8 cellular contexts compared by ENCODE assay signal in genomic region chr1:45001011-45001481, GRCh38. TPM values are rescaled to one million over a fixed set of nuclear protein-coding genes. Genes with fewer than 3 reads are reported as not detected.
DNase-seq lines count a peak whose midpoint lies in the region; ATAC-seq, FAIRE-seq and TF ChIP-seq lines count a peak whose summit lies in the region.

No MANE protein-coding gene starts in this region.

- TF ChIP-seq EP300 in gastroesophageal sphincter (IDR thresholded peaks at IDR 0.05), result no peak

- CTCF ChIA-PET in T-cell (lab: Charles Lee), result no interaction called here

- FAIRE-seq in small intestine (lab: Jason Lieb, UNC) (no peak), RCC 7860 (lab: Jason Lieb, UNC) (no peak)

- H3K4me3 ChIP-seq in gastroesophageal sphincter, result no peak overlapping the region
- H3K4me3 ChIP-seq in small intestine (ENCODE audit: low read depth in 1 of 2, low read length in 2 of 2), result no peak overlapping the region

- 50 to 67% methylated on average over 2 of the region's 7 CpGs for WGBS in gastroesophageal sphincter (ENCODE audit: low coverage in 1 of 2), 2 donors
- WGBS in small intestine, 3 donors, result 62 to 67% (median 67%) methylated on average over 7 of the region's 7 CpGs

- POLR2A ChIA-PET in T-cell (lab: Charles Lee), result no interaction called here

- no peak for TF ChIP-seq POLR2A in gastroesophageal sphincter (IDR thresholded peaks at IDR 0.05)

- H3K4me3 Mint-ChIP-seq in T-helper 1 cell treated with Interleukin-12 subunit alpha and Interleukin-12 subunit beta and Interleukin-4 antibody, amounts not matched to agents 30 μg/mL and 1 μg/mL, for 36 hours, result no peak overlapping the region
- H3K4me3 Mint-ChIP-seq in T-cell, result no peak overlapping the region

- DNase-seq in T-helper 1 cell (no peak), T-cell (no peak), small intestine (peak; percentile 32), DMS79 (lab: John Stamatoyannopoulos, UW) (no peak), DMS53 (lab: John Stamatoyannopoulos, UW) (no peak), RCC 7860 (ENCODE audit: low spot score) (no peak)

- H3K27ac Mint-ChIP-seq in T-helper 1 cell treated with Interleukin-12 subunit alpha and Interleukin-12 subunit beta and Interleukin-4 antibody, amounts not matched to agents 30 μg/mL and 1 μg/mL, for 36 hours, result peak overlapping the region; percentile 1
- H3K27ac Mint-ChIP-seq in T-cell, result peak overlapping the region; percentile 13 to 37

- H3K36me3 ChIP-seq in gastroesophageal sphincter (peaks cover 0 to 46% of the 10 kb centered on the region in 2 donors), small intestine (ENCODE audit: control insufficient read depth in 2 of 2, insufficient read depth in 2 of 2, low read length in 2 of 2) (peaks cover 22 to 35% of the 10 kb centered on the region in 2 donors)

- H3K27me3 ChIP-seq in gastroesophageal sphincter, result no peaks in the 10 kb centered on the region
- H3K27me3 ChIP-seq in small intestine (ENCODE audit: control insufficient read depth in 2 of 2, insufficient read depth in 2 of 2, low read length in 2 of 2), result no peaks in the 10 kb centered on the region

- H3K4me1 ChIP-seq in gastroesophageal sphincter (no peaks in the 10 kb centered on the region), small intestine (ENCODE audit: control insufficient read depth in 2 of 2, insufficient read depth in 1 of 2, low read depth in 1 of 2, low read length in 1 of 2) (no peaks in the 10 kb centered on the region)

- H3K4me1 Mint-ChIP-seq in T-helper 1 cell treated with Interleukin-12 subunit alpha and Interleukin-12 subunit beta and Interleukin-4 antibody, amounts not matched to agents 30 μg/mL and 1 μg/mL, for 36 hours (ENCODE audit: low read depth), result peaks cover 9% of the 10 kb centered on the region
- H3K4me1 Mint-ChIP-seq in T-cell, result peaks cover 3 to 11% (median 8%) of the 10 kb centered on the region in 3 donors

- no peaks in the 10 kb centered on the region for H3K9me3 Mint-ChIP-seq in T-helper 1 cell treated with Interleukin-12 subunit alpha and Interleukin-12 subunit beta and Interleukin-4 antibody, amounts not matched to agents 30 μg/mL and 1 μg/mL, for 36 hours
- H3K9me3 Mint-ChIP-seq in T-cell, result no peaks in the 10 kb centered on the region

- no peak overlapping the region for H3K27ac ChIP-seq in gastroesophageal sphincter
- H3K27ac ChIP-seq in small intestine (ENCODE audit: low read depth in 1 of 2, low read length in 1 of 2), result no peak overlapping the region

- no peak for TF ChIP-seq CTCF in gastroesophageal sphincter (IDR thresholded peaks at IDR 0.05)

- ATAC-seq in T-cell (replicated peaks in 1 of 4) (peak in 1 of 4 experiments; percentile 14), gastroesophageal sphincter (peak; percentile 69)

- H3K27me3 Mint-ChIP-seq in T-helper 1 cell treated with Interleukin-12 subunit alpha and Interleukin-12 subunit beta and Interleukin-4 antibody, amounts not matched to agents 30 μg/mL and 1 μg/mL, for 36 hours (ENCODE audit: low read depth), result no peaks in the 10 kb centered on the region
- H3K27me3 Mint-ChIP-seq in T-cell, result no peaks in the 10 kb centered on the region

- peaks cover 23% of the 10 kb centered on the region for H3K36me3 Mint-ChIP-seq in T-helper 1 cell treated with Interleukin-12 subunit alpha and Interleukin-12 subunit beta and Interleukin-4 antibody, amounts not matched to agents 30 μg/mL and 1 μg/mL, for 36 hours (ENCODE audit: low read depth)
- H3K36me3 Mint-ChIP-seq in T-cell, result peaks cover 36% of the 10 kb centered on the region

- H3K9me3 ChIP-seq in gastroesophageal sphincter, result no peaks in the 10 kb centered on the region
- H3K9me3 ChIP-seq in small intestine (ENCODE audit: control insufficient read depth, low read depth), result no peaks in the 10 kb centered on the region

RNA-seq across cellular contexts. Expression of gene HECTD3, which starts 10.1 kb away (rescaled TPM):
- total RNA-seq in T-cell (10 to 100 TPM; 41.5 to 59.8 (median 55.4) TPM), gastroesophageal sphincter (10 to 100 TPM; 27.7 to 48.6 (median 37.5) TPM)
- polyA plus RNA-seq in small intestine, result 100 to 1,000 TPM in 2 of 3 donors, 10 to 100 TPM in 1; 54.2 to 148 (median 108) TPM

RNA-seq across cellular contexts. Expression of gene UROD, which starts 11.0 kb away (rescaled TPM):
- total RNA-seq in T-cell (10 to 100 TPM; 52.0 to 58.6 (median 57.3) TPM), gastroesophageal sphincter (100 to 1,000 TPM in 2 of 4 donors, 10 to 100 TPM in 2; 81.8 to 115 (median 98.3) TPM)
- 10 to 100 TPM; 52.1 to 85.4 (median 80.8) TPM for polyA plus RNA-seq in small intestine

RNA-seq across cellular contexts. Expression of gene EIF2B3, which starts 14.7 kb away (rescaled TPM):
- total RNA-seq in T-cell (10 to 100 TPM; 14.6 to 18.3 (median 15.5) TPM), gastroesophageal sphincter (10 to 100 TPM; 19.9 to 30.4 (median 24.0) TPM)
- polyA plus RNA-seq in small intestine, result 10 to 100 TPM in 1 of 3 donors, 1 to 10 TPM in 2; 5.6 to 19.4 (median 6.5) TPM
